In genomic region chr1:15603050-15603965, GRCh38 we compare ENCODE assay signal across 8 cellular contexts. TPM values are rescaled to one million over a fixed set of nuclear protein-coding genes. Genes with fewer than 3 reads are reported as not detected.
DNase-seq lines count a peak whose midpoint lies in the region; ATAC-seq and TF ChIP-seq lines count a peak whose summit lies in the region.

No MANE protein-coding gene starts in this region.

- peaks cover 5% of the 10 kb centered on the region for H3K9me3 Mint-ChIP-seq in activated T-cell treated with anti-CD3 and anti-CD28 coated beads, Interleukin-2, amount 50 U/mL, for 4 hours

- H3K27ac ChIP-seq in OCI-LY7 (ENCODE audit: low read depth, low read length, poor library complexity, severe bottlenecking): no peak overlapping the region

- H2AFZ ChIP-seq in OCI-LY7 (ENCODE audit: low read length): peak overlapping the region; percentile 80

- POLR2A ChIA-PET in OCI-LY7 (lab: Charles Lee): interaction anchor here (0.6 to 1.0 kb wide), 6 partner anchors 9 to 1969 kb away, joined by 3 to 7 read pairs (median 4); no protein-coding TSS in a partner anchor

- intact Hi-C loops in OCI-LY7 (cut with micrococcal nuclease; ENCODE audit: unreplicated experiment): no loop called here

- TF ChIP-seq CTCF in GM20000 (IDR thresholded peaks at IDR 0.05; ENCODE audit: extremely low read depth, missing control alignments) (no peak), OCI-LY7 (conservative IDR thresholded peaks at IDR 0.05; ENCODE audit: low read length) (no peak)

- peak; percentile 77 for TF ChIP-seq POLR2A in erythroblast (IDR thresholded peaks at IDR 0.05; ENCODE audit: low read length)

- peak overlapping the region; percentile 60 for H3K4me2 ChIP-seq in OCI-LY7 (ENCODE audit: low read length)

- H4K20me1 ChIP-seq in OCI-LY7 (ENCODE audit: insufficient read depth, low read length): no peaks in the 10 kb centered on the region

- H3K27me3 Mint-ChIP-seq in activated T-cell treated with anti-CD3 and anti-CD28 coated beads, Interleukin-2, amount 50 U/mL, for 4 hours (ENCODE audit: low read depth): no peaks in the 10 kb centered on the region

- H3K9me2 ChIP-seq in OCI-LY7 (ENCODE audit: insufficient read depth, low read length): no peaks in the 10 kb centered on the region

- no peaks in the 10 kb centered on the region for H3K9me3 ChIP-seq in OCI-LY7 (ENCODE audit: low read length)

- no peaks in the 10 kb centered on the region for H3K79me2 ChIP-seq in OCI-LY7 (ENCODE audit: insufficient read depth, low read depth, low read length)

- DNase-seq in COLO668 (lab: John Stamatoyannopoulos, UW; ENCODE audit: unreplicated experiment) (peak; percentile 100), GM20000 (ENCODE audit: low spot score) (peak; percentile 92), HT1080 (ENCODE audit: low read depth) (peak; percentile 87), OCI-LY7 (ENCODE audit: low spot score) (peak; percentile 86), erythroblast (lab: John Stamatoyannopoulos, UW) (peak; percentile 96), mucosa of gallbladder (ENCODE audit: low spot score) (peak; percentile 98)
- DNase-seq in activated T-cell treated with anti-CD3 and anti-CD28 coated beads, Interleukin-2, amount 50 U/mL, for 4 hours: peak; percentile 86
- peak; percentile 86 for DNase-seq in stimulated activated CD8-positive, alpha-beta memory T cell treated with anti-CD3 and anti-CD28 coated beads, Interleukin-2, amount 100 ng/mL, for 48 hours (ENCODE audit: low read depth in 2 of 2)

- CTCF ChIA-PET in OCI-LY7 (lab: Charles Lee; ENCODE audit: unreplicated experiment): no interaction called here

- peak overlapping the region; percentile 81 for H3K4me3 Mint-ChIP-seq in activated T-cell treated with anti-CD3 and anti-CD28 coated beads, Interleukin-2, amount 50 U/mL, for 4 hours

- peaks cover 11% of the 10 kb centered on the region for H3K4me1 Mint-ChIP-seq in activated T-cell treated with anti-CD3 and anti-CD28 coated beads, Interleukin-2, amount 50 U/mL, for 4 hours (ENCODE audit: low read depth)

- H3K4me3 ChIP-seq in OCI-LY7 (ENCODE audit: low read depth, low read length, poor library complexity, severe bottlenecking): peak overlapping the region; percentile 68

- H3K36me3 Mint-ChIP-seq in activated T-cell treated with anti-CD3 and anti-CD28 coated beads, Interleukin-2, amount 50 U/mL, for 4 hours (ENCODE audit: insufficient read depth): no peaks in the 10 kb centered on the region

- H3K36me3 ChIP-seq in OCI-LY7 (ENCODE audit: insufficient read depth, low read length): no peaks in the 10 kb centered on the region

- ATAC-seq in activated T-cell treated with anti-CD3 and anti-CD28 coated beads, Interleukin-2, amount 50 U/mL, for 4 hours: peak; percentile 99 to 100

- BruUV-seq in OCI-LY7 (replicated peaks; lab: Mats Ljungman, UMichigan): no TSS peak

- H3K4me1 ChIP-seq in OCI-LY7 (ENCODE audit: insufficient read depth, low read length, poor library complexity, severe bottlenecking): peaks cover 10% of the 10 kb centered on the region

RNA-seq across cellular contexts. Expression of gene DDI2, which starts 13.9 kb away (rescaled TPM):
- 12.4 and 13.8 TPM in 2 replicates for total RNA-seq in HT1080 (2014; rRNA removed; shearing (Covaris generic))
- polyA plus RNA-seq in HT1080 (2015; cell fraction: cytosol; rRNA removed): 6.3 and 7.2 TPM in 2 replicates
- 10.7 and 11.0 TPM in 2 replicates for polyA plus RNA-seq in HT1080 (2015; cell fraction: nucleus; rRNA removed)
- total RNA-seq in OCI-LY7 (2014; rRNA removed; shearing (Covaris generic)): 23.5 and 29.6 TPM in 2 replicates
- total RNA-seq in OCI-LY7 (2022) (34.7 and 40.8 TPM in 2 replicates), mucosa of gallbladder (45.2 TPM)
- 10 to 100 TPM; 50.1 to 65.4 (median 58.2) TPM for total RNA-seq in activated T-cell treated with anti-CD3 and anti-CD28 coated beads, Interleukin-2, amount 50 U/mL, for 4 hours

RNA-seq across cellular contexts. Expression of gene AGMAT, which starts 18.5 kb away (rescaled TPM):
- not detected in 2 replicates for total RNA-seq in HT1080 (2014; rRNA removed; shearing (Covaris generic))
- polyA plus RNA-seq in HT1080 (2015; cell fraction: cytosol; rRNA removed): 0.06 TPM in 1 of 2 replicates, not detected in the other
- polyA plus RNA-seq in HT1080 (2015; cell fraction: nucleus; rRNA removed): not detected in 2 replicates
- 0.15 and 0.54 TPM in 2 replicates for total RNA-seq in OCI-LY7 (2014; rRNA removed; shearing (Covaris generic))
- 0.29 and 0.39 TPM in 2 replicates for total RNA-seq in OCI-LY7 (2022)
- total RNA-seq in activated T-cell treated with anti-CD3 and anti-CD28 coated beads, Interleukin-2, amount 50 U/mL, for 4 hours: 10 to 100 TPM; 21.2 to 23.1 (median 22.8) TPM
- total RNA-seq in mucosa of gallbladder: 2.8 TPM
